35 cellular contexts compared by ENCODE assay signal in the genomic region with DNA sequence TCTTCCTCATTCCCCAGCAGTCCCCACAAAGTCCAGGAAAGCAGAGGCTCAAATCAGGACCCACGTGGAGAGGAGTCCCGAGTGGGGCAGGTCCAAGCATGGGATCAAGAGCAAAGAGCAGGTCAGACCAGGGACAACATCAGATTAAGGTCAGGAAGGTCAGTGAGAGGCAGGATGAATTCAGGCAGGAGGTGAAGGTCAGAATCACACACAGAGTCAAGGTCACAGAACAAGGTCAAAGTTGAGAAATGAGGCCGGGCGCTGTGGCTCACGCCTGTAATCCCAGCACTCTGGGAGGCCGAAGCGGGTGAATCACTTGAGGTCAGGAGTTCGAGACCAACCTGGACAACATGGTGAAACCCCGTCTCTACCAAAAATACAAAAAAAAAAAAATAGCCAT. TPM values are rescaled to one million over a fixed set of nuclear protein-coding genes. Genes with fewer than 3 reads are reported as not detected.
"Had no signal": no experiment of that assay in that cellular context is flagged by ENCODE, and none has a peak within 500 bp of the region (broad histone marks: within the 10 kb centered on the region; RNA-seq: fewer than 3 reads in every experiment).

No MANE protein-coding gene starts in this region.

- H3K9ac ChIP-seq: KMS-11 had no signal

- H3K36me3 Mint-ChIP-seq: activated CD8-positive, alpha-beta memory T cell treated with anti-CD3 and anti-CD28 coated beads, Interleukin-2, amount 10 ng/mL, durations not matched to agents 7 days and 5 days; activated naive CD4-positive, alpha-beta T cell treated with anti-CD3 and anti-CD28 coated beads, Interleukin-2, amount 10 ng/mL, durations not matched to agents 7 days and 5 days; activated naive CD8-positive, alpha-beta T cell; T-cell had no signal

- H3K4me1 Mint-ChIP-seq: activated CD4-positive, alpha-beta memory T cell treated with anti-CD3 and anti-CD28 coated beads, Interleukin-2, amount 10 ng/mL, durations not matched to agents 7 days and 5 days; activated CD8-positive, alpha-beta memory T cell treated with anti-CD3 and anti-CD28 coated beads, Interleukin-2, amount 10 ng/mL, durations not matched to agents 7 days and 5 days; activated naive CD4-positive, alpha-beta T cell treated with anti-CD3 and anti-CD28 coated beads, Interleukin-2, amount 10 ng/mL, durations not matched to agents 7 days and 5 days; activated naive CD8-positive, alpha-beta T cell treated with anti-CD3 and anti-CD28 coated beads, Interleukin-2, amount 50 U/mL, for 24 hours; T-cell had no signal

- H3K4me2 ChIP-seq: KMS-11 had no signal

- H3K9me3 ChIP-seq: Peyer's patch had no signal

- H3K4me1 ChIP-seq: Peyer's patch had no signal

- H3K27ac ChIP-seq: cardiac muscle cell, KMS-11, Peyer's patch, VCaP had no signal

- H3K27ac Mint-ChIP-seq: activated CD4-positive, alpha-beta memory T cell treated with anti-CD3 and anti-CD28 coated beads, Interleukin-2, amount 10 ng/mL, durations not matched to agents 7 days and 5 days; activated CD8-positive, alpha-beta memory T cell treated with anti-CD3 and anti-CD28 coated beads, Interleukin-2, amount 10 ng/mL, durations not matched to agents 7 days and 5 days; activated naive CD4-positive, alpha-beta T cell treated with anti-CD3 and anti-CD28 coated beads, Interleukin-2, amount 10 ng/mL, durations not matched to agents 7 days and 5 days; activated naive CD8-positive, alpha-beta T cell; activated naive CD8-positive, alpha-beta T cell treated with anti-CD3 and anti-CD28 coated beads, Interleukin-2, amount 50 U/mL, for 24 hours; T-cell; T-helper 17 cell had no signal

- H3K4me3 Mint-ChIP-seq: activated CD4-positive, alpha-beta memory T cell treated with anti-CD3 and anti-CD28 coated beads, Interleukin-2, amount 10 ng/mL, durations not matched to agents 7 days and 5 days; activated CD8-positive, alpha-beta memory T cell treated with anti-CD3 and anti-CD28 coated beads, Interleukin-2, amount 10 ng/mL, durations not matched to agents 7 days and 5 days; activated naive CD4-positive, alpha-beta T cell treated with anti-CD3 and anti-CD28 coated beads, Interleukin-2, amount 10 ng/mL, durations not matched to agents 7 days and 5 days; activated naive CD8-positive, alpha-beta T cell; activated naive CD8-positive, alpha-beta T cell treated with anti-CD3 and anti-CD28 coated beads, Interleukin-2, amount 50 U/mL, for 24 hours; T-cell; T-helper 17 cell had no signal

- H3K27me3 ChIP-seq: cardiac muscle cell, Peyer's patch had no signal

- ATAC-seq: activated CD8-positive, alpha-beta memory T cell treated with anti-CD3 and anti-CD28 coated beads, Interleukin-2, amount 10 ng/mL, durations not matched to agents 7 days and 5 days; activated naive CD8-positive, alpha-beta T cell treated with anti-CD3 and anti-CD28 coated beads, Interleukin-2, amount 50 U/mL, for 24 hours; PC-3; SK-N-SH treated with all-trans-retinoic acid at 6 μM for 48 hours; T-cell; T-helper 17 cell had no signal

- H3K9me3 Mint-ChIP-seq: activated CD4-positive, alpha-beta memory T cell treated with anti-CD3 and anti-CD28 coated beads, Interleukin-2, amount 10 ng/mL, durations not matched to agents 7 days and 5 days; activated naive CD4-positive, alpha-beta T cell treated with anti-CD3 and anti-CD28 coated beads, Interleukin-2, amount 10 ng/mL, durations not matched to agents 7 days and 5 days; activated naive CD8-positive, alpha-beta T cell treated with anti-CD3 and anti-CD28 coated beads, Interleukin-2, amount 50 U/mL, for 24 hours; T-cell had no signal

- DNase-seq: activated CD4-positive, alpha-beta memory T cell treated with anti-CD3 and anti-CD28 coated beads, Interleukin-2, amount 10 ng/mL, durations not matched to agents 7 days and 5 days; activated CD4-positive, alpha-beta T cell treated with anti-CD3 and anti-CD28 coated beads for 1 hour; activated CD4-positive, alpha-beta T cell treated with anti-CD3 and anti-CD28 coated beads for 48 hours; activated CD4-positive, CD25-positive, alpha-beta regulatory T cell; activated CD8-positive, alpha-beta memory T cell treated with anti-CD3 and anti-CD28 coated beads for 24 hours; activated CD8-positive, alpha-beta memory T cell treated with anti-CD3 and anti-CD28 coated beads, Interleukin-2, amount 10 ng/mL, durations not matched to agents 7 days and 5 days; activated CD8-positive, alpha-beta memory T cell treated with anti-CD3 and anti-CD28 coated beads, Interleukin-2, amount 50 U/mL, for 48 hours; activated effector memory CD4-positive, alpha-beta T cell treated with Interleukin-2 at 50 U/mL for 16 hours; activated naive CD4-positive, alpha-beta T cell treated with anti-CD3 and anti-CD28 coated beads, Interleukin-2, amount 10 ng/mL, durations not matched to agents 7 days and 5 days; activated naive CD8-positive, alpha-beta T cell treated with anti-CD3 and anti-CD28 coated beads, Interleukin-2, amount 50 U/mL, for 24 hours; activated T-cell treated with anti-CD3 and anti-CD28 coated beads, Interleukin-2, amount 50 U/mL, for 48 hours; aorta; MM.1S; MV-4-11; NCI-H1092; NCI-H1436 treated with DMSO at 0.1 percent for 48 hours; NCI-H1694 treated with DMSO at 0.1 percent for 48 hours; NCI-H2029; NCI-H2107; NCI-H510A; NCI-H526; NCI-H748 treated with DMSO at 0.1 percent for 48 hours; NK-92 treated with Interleukin-12 subunit alpha and Interleukin-12 subunit beta, amount 100 ng/mL, for 24 hours; PC-3; Peyer's patch; RPMI8226; SHP77 treated with DMSO at 0.1 percent for 48 hours; T-cell; T-helper 17 cell had no signal

- H3K4me3 ChIP-seq: cardiac muscle cell, Peyer's patch had no signal

- H3K36me3 ChIP-seq: cardiac muscle cell, Peyer's patch had no signal

RNA-seq across cellular contexts. Expression of a gene that starts 2.3 kb away (rescaled TPM):
- total RNA-seq: activated CD4-positive, alpha-beta memory T cell treated with anti-CD3 and anti-CD28 coated beads, Interleukin-2, amount 10 ng/mL, durations not matched to agents 7 days and 5 days; activated CD8-positive, alpha-beta memory T cell treated with anti-CD3 and anti-CD28 coated beads, Interleukin-2, amount 10 ng/mL, durations not matched to agents 7 days and 5 days; aorta; cardiac muscle cell; Peyer's patch; SK-MEL-5; T-cell; T-helper 17 cell had no signal
- polyA plus RNA-seq: aorta, cardiac muscle cell had no signal
